22 cellular contexts compared by ENCODE assay signal in genomic region chr20:32390999-32391398, GRCh38. TPM values are rescaled to one million over a fixed set of nuclear protein-coding genes. Genes with fewer than 3 reads are reported as not detected.
DNase-seq lines count a peak whose midpoint lies in the region; ATAC-seq, FAIRE-seq and TF ChIP-seq lines count a peak whose summit lies in the region.
"Had no signal": no experiment of that assay in that cellular context is flagged by ENCODE, and none has a peak within 500 bp of the region (broad histone marks: within the 10 kb centered on the region; RNA-seq: fewer than 3 reads in every experiment).

No MANE protein-coding gene starts in this region.

- TF ChIP-seq POLR2A in GM12891 (IDR thresholded peaks at IDR 0.05; ENCODE audit: low read depth, low read length) (no peak), GM12878 (IDR thresholded peaks at IDR 0.05; ENCODE audit: low read depth, low read length) (no peak)

- peaks cover 0 to 11% of the 10 kb centered on the region in 2 experiments; a peak in 1 of 4 replicates for H3K36me3 ChIP-seq in GM12878 (ENCODE audit: control insufficient read depth in 2 of 2, insufficient read depth in 2 of 2, low read length in 1 of 2)
- H3K36me3 ChIP-seq: right lobe of liver had no signal

- TF ChIP-seq EP300 in GM12878 (IDR thresholded peaks at IDR 0.05; ENCODE audit: borderline replicate concordance in 1 of 2, control insufficient read depth in 1 of 2, low read depth in 2 of 2, low read length in 2 of 2) = no peak

- peak; percentile 72 for FAIRE-seq in GM12891 (lab: Jason Lieb, UNC)
- no peak for FAIRE-seq in GM12878 (lab: Jason Lieb, UNC)
- FAIRE-seq: G401.6, H54 had no signal

- no peak overlapping the region for H2AFZ ChIP-seq in GM12878 (ENCODE audit: control insufficient read depth, low read depth, low read length)

- intact Hi-C loops in GM12878 (cut with micrococcal nuclease; ENCODE audit: unreplicated experiment) = no loop called here

- POLR2A ChIA-PET in GM12878 (lab: Charles Lee) = interaction anchor here (0.6 kb wide), 1 partner anchor 20 kb away, joined by 3 read pairs; no protein-coding TSS in a partner anchor

- TF ChIP-seq CTCF in GM12878 (IDR thresholded peaks at IDR 0.05 in 2 of 3, conservative IDR thresholded peaks at IDR 0.05 in 1 of 3; ENCODE audit: control insufficient read depth in 2 of 3, extremely low read depth in 1 of 3, insufficient read depth in 1 of 3, low read depth in 3 of 3, low read length in 3 of 3) = no peak
- TF ChIP-seq CTCF in HFFc6 (IDR thresholded peaks at IDR 0.05) = no peak

- no peaks in the 10 kb centered on the region for H3K27me3 ChIP-seq in GM12878 (replicated peaks in 1 of 2; ENCODE audit: control insufficient read depth in 2 of 2, insufficient read depth in 2 of 2, low read length in 1 of 2)
- H3K27me3 ChIP-seq: BLaER1 treated with 17β-estradiol and CSF1 and Interleukin-3, amounts not matched to agents 10 nM and 100 nM; right lobe of liver had no signal

- DNase-seq in GM12891 (ENCODE audit: insufficient read length, low spot score) (no peak), NAMALWA (ENCODE audit: low spot score) (peak; percentile 37), GM12878 (ENCODE audit: low read depth, low spot score) (no peak), naive B cell (no peak), SW 1271 (lab: John Stamatoyannopoulos, UW) (no peak), HFFc6 (no peak)
- DNase-seq: activated CD8-positive, alpha-beta memory T cell treated with anti-CD3 and anti-CD28 coated beads, Interleukin-2, amount 10 ng/mL, durations not matched to agents 7 days and 5 days; cerebellar nuclear complex; Karpas-422; left ventricle myocardium inferior; NCI-H2029; right lobe of liver; Right ventricle myocardium superior; stimulated activated CD4-positive, alpha-beta T cell treated with anti-CD3 and anti-CD28 coated beads, Interleukin-4, amount 100 ng/mL, for 1 hour had no signal

- H3K9ac ChIP-seq in GM12878 (ENCODE audit: control insufficient read depth, insufficient read depth, low read length) = no peak overlapping the region
- H3K9ac ChIP-seq: BLaER1 treated with 17β-estradiol and CSF1 and Interleukin-3, amounts not matched to agents 10 nM and 100 nM had no signal

- no peak for TF ChIP-seq RAD21 in GM12878 (IDR thresholded peaks at IDR 0.05; ENCODE audit: insufficient read depth, low read depth, low read length)

- H3K27me3 Mint-ChIP-seq in naive B cell = no peaks in the 10 kb centered on the region
- H3K27me3 Mint-ChIP-seq in HFFc6 (ENCODE audit: insufficient read depth) = no peaks in the 10 kb centered on the region
- H3K27me3 Mint-ChIP-seq: activated CD8-positive, alpha-beta memory T cell treated with anti-CD3 and anti-CD28 coated beads, Interleukin-2, amount 10 ng/mL, durations not matched to agents 7 days and 5 days; activated naive CD4-positive, alpha-beta T cell treated with anti-CD3 and anti-CD28 coated beads, Interleukin-2, amount 50 U/mL, for 24 hours had no signal

- H3K27ac Mint-ChIP-seq in naive B cell = peak overlapping the region in 5 of 6 donors; percentile 24 to 46 (median 34)
- H3K27ac Mint-ChIP-seq in HFFc6 = no peak overlapping the region
- H3K27ac Mint-ChIP-seq: activated CD8-positive, alpha-beta memory T cell treated with anti-CD3 and anti-CD28 coated beads, Interleukin-2, amount 10 ng/mL, durations not matched to agents 7 days and 5 days; activated naive CD4-positive, alpha-beta T cell treated with anti-CD3 and anti-CD28 coated beads, Interleukin-2, amount 50 U/mL, for 24 hours had no signal

- peaks cover 12 to 14% of the 10 kb centered on the region in 2 donors for H3K36me3 Mint-ChIP-seq in naive B cell
- H3K36me3 Mint-ChIP-seq in HFFc6 (ENCODE audit: low read depth) = peaks cover 18% of the 10 kb centered on the region; the same call in 1 of the 2 replicates

- H3K4me3 Mint-ChIP-seq in naive B cell (no peak overlapping the region), HFFc6 (no peak overlapping the region)
- H3K4me3 Mint-ChIP-seq: activated CD8-positive, alpha-beta memory T cell treated with anti-CD3 and anti-CD28 coated beads, Interleukin-2, amount 10 ng/mL, durations not matched to agents 7 days and 5 days; activated naive CD4-positive, alpha-beta T cell treated with anti-CD3 and anti-CD28 coated beads, Interleukin-2, amount 50 U/mL, for 24 hours had no signal

- H3K9me3 Mint-ChIP-seq in naive B cell (peaks cover 0 to 12% (median 9%) of the 10 kb centered on the region in 7 donors), HFFc6 (no peaks in the 10 kb centered on the region)

- no peak overlapping the region for H3K27ac ChIP-seq in GM12878 (ENCODE audit: control insufficient read depth, insufficient read depth)
- H3K27ac ChIP-seq: left ventricle myocardium inferior, right lobe of liver, VCaP had no signal

- CTCF ChIA-PET in GM12878 (lab: Yijun Ruan, JAX) = interaction anchor here (0.8 to 1.0 kb wide), 2 partner anchors 53 to 109 kb away, joined by 3 read pairs; no protein-coding TSS in a partner anchor

- H3K4me2 ChIP-seq in GM12878 (ENCODE audit: control insufficient read depth, insufficient read depth) = no peak overlapping the region

- whole genome bisulfite sequencing in GM12878 (ENCODE audit: insufficient coverage, insufficient replicate concordance, low lambda C conversion rate, missing lambda C conversion rate) = 50% methylated on average over 2 of the region's 2 CpGs

- H3K4me1 ChIP-seq in GM12878 (ENCODE audit: control insufficient read depth, insufficient read depth, low read length) = no peaks in the 10 kb centered on the region

- peaks cover 19 to 45% (median 31%) of the 10 kb centered on the region in 3 donors for H3K4me1 Mint-ChIP-seq in naive B cell
- peaks cover 36% of the 10 kb centered on the region for H3K4me1 Mint-ChIP-seq in HFFc6 (ENCODE audit: low read depth)

- H4K20me1 ChIP-seq in GM12878 (ENCODE audit: control insufficient read depth, insufficient read depth) = no peaks in the 10 kb centered on the region

- BruUV-seq in GM12878 (replicated peaks; lab: Mats Ljungman, UMichigan) = no TSS peak

- peak; percentile 46 for ATAC-seq in GM12878
- peak; percentile 50 to 51 for ATAC-seq in naive B cell (ENCODE audit: low read depth in 2 of 2)
- no peak for ATAC-seq in GM19452 (IDR thresholded peaks at IDR 0.05; ENCODE audit: unreplicated experiment)
- no peak for ATAC-seq in HG02588 (IDR thresholded peaks at IDR 0.05; ENCODE audit: unreplicated experiment)
- ATAC-seq: activated CD8-positive, alpha-beta memory T cell treated with anti-CD3 and anti-CD28 coated beads, Interleukin-2, amount 10 ng/mL, durations not matched to agents 7 days and 5 days; esophagus mucosa had no signal

- no peaks in the 10 kb centered on the region; the same call in 2 of the 3 replicates for H3K9me3 ChIP-seq in GM12878 (replicated peaks; ENCODE audit: control insufficient read depth, insufficient read depth, low read length)
- H3K9me3 ChIP-seq: right lobe of liver had no signal

- no peak overlapping the region for H3K4me3 ChIP-seq in GM12878
- H3K4me3 ChIP-seq: BLaER1 treated with 17β-estradiol and CSF1 and Interleukin-3, amounts not matched to agents 10 nM and 100 nM; left ventricle myocardium inferior; right lobe of liver had no signal

- in situ Hi-C loops in GM12878 (cut with MboI) = no loop called here

- RAD21 ChIA-PET in GM12878 (lab: Charles Lee; ENCODE audit: unreplicated experiment) = no interaction called here

- SMC1A ChIA-PET in GM12878 (lab: Charles Lee; ENCODE audit: uncharacterized antibody, unreplicated experiment) = interaction anchor here (1.0 to 1.6 kb wide), 6 partner anchors 8 to 28 kb away, joined by 3 to 5 read pairs (median 4); no protein-coding TSS in a partner anchor

- H3K79me2 ChIP-seq in GM12878 (ENCODE audit: control insufficient read depth, insufficient read depth, low read length) = peaks cover 9% of the 10 kb centered on the region

TF ChIP-seq in GM12891, 5 proteins besides CTCF, POLR2A, EP300 and RAD21:
- TF ChIP-seq SPI1 (IDR thresholded peaks at IDR 0.05; ENCODE audit: low read depth, low read length) (0 out of 2 replicates have a peak, but pooled peaks have one; percentile 22), TAF1 (IDR thresholded peaks at IDR 0.05; ENCODE audit: low read depth, low read length) (no peak)

RNA-seq across cellular contexts. Expression of gene ASXL1, which starts 32.9 kb away (rescaled TPM):
- polyA plus RNA-seq in GM12891 (2012; ENCODE audit: low read depth, missing spikeins) = 31.3 TPM
- total RNA-seq in GM12878 (2013; cell fraction: nucleolus; rRNA removed) = 265 and 317 TPM in 2 replicates
- total RNA-seq in GM12878 (2014; rRNA removed) (43.5 and 47.9 TPM in 2 replicates), GM12878 (2014; rRNA removed; fragmentation: Illumina TruSeq; extraction: Trizol) (41.2 and 44.3 TPM in 2 replicates), GM12878 (2021) (86.0 and 87.6 TPM in 2 replicates)
- polyA plus RNA-seq in GM12878 (2011; ENCODE audit: low read depth) = 59.0 TPM
- polyA plus RNA-seq in GM12878 (2011; rRNA removed) (43.8 and 53.0 TPM in 2 replicates), GM12878 (2014; fragmentation: Illumina TruSeq; extraction: Trizol) (51.8 and 64.0 TPM in 2 replicates), GM12878 (2014; fragmentation: Nextera tagmentation; extraction: Ambion mirVana) (10 to 100 TPM; 11.0 to 14.8 TPM), GM12878 (2014; rRNA removed) (60.5 and 62.4 TPM in 2 replicates), GM12878 (2016; fragmentation: Nextera tagmentation; extraction: Ambion mirVana) (10 to 100 TPM; 60.7 to 68.0 TPM), naive B cell (ENCODE audit: low read depth in 6 of 6) (10 to 100 TPM in 4 of 6 donors, 1 to 10 TPM in 2; 9.4 to 22.6 (median 13.0) TPM)
- 45.7 and 51.0 TPM in 2 replicates for polyA plus RNA-seq in GM12878 (2011; cell fraction: cytosol; rRNA removed)
- polyA plus RNA-seq in GM12878 (2011; cell fraction: nucleus; rRNA removed) = 190 and 214 TPM in 2 replicates
- polyA plus RNA-seq in GM12878 (2012) = 46.8 and 57.2 TPM in 2 replicates
- 71.8 and 76.1 TPM in 2 replicates for polyA minus RNA-seq in GM12878 (2011; rRNA and poly(A)+ RNA removed)
- 17.2 and 23.4 TPM in 2 replicates for polyA minus RNA-seq in GM12878 (2011; cell fraction: cytosol; rRNA and poly(A)+ RNA removed)
- 55.7 and 92.0 TPM in 2 replicates for polyA minus RNA-seq in GM12878 (2011; cell fraction: nucleus; rRNA and poly(A)+ RNA removed)
- total RNA-seq in HFFc6 (2021; fragmentation: NEBNext Ultra II Directional; extraction: Animal tissue kit (Norgen Biotek cat#: 25700)) = 10 to 100 TPM; 49.0 to 62.4 (median 54.4) TPM

Comparison
In these comparisons a context has a peak if more than half of its experiments do, and no peak if none do; other contexts are left out.
1. ATAC-seq: peak in GM12878 (single experiment) and naive B cell (2 of 2); none in GM19452 (single experiment) and HG02588 (single experiment).